ENCODE assay signal across 22 cellular contexts in genomic region chr1:162903246-162903645, GRCh38. TPM values are rescaled to one million over a fixed set of nuclear protein-coding genes. Genes with fewer than 3 reads are reported as not detected.
DNase-seq lines count a peak whose midpoint lies in the region; ATAC-seq, FAIRE-seq and TF ChIP-seq lines count a peak whose summit lies in the region.
"Had no signal": no experiment of that assay in that cellular context is flagged by ENCODE, and none has a peak within 500 bp of the region (broad histone marks: within the 10 kb centered on the region; RNA-seq: fewer than 3 reads in every experiment).

No MANE protein-coding gene starts in this region.

- no peaks in the 10 kb centered on the region for H3K9me2 ChIP-seq in PC-9 (ENCODE audit: insufficient read depth)

- H3K14ac ChIP-seq in IMR-90 (replicated peaks; ENCODE audit: low read depth, low read length) (0 out of 2 replicates have a peak overlapping the region, but pooled peaks have one; percentile 24), trophoblast cell (ENCODE audit: low read length) (no peak overlapping the region)

- H3K9me3 ChIP-seq in IMR-90 (ENCODE audit: control insufficient read depth, insufficient read depth, low read length) (no peaks in the 10 kb centered on the region), WERI-Rb-1 (ENCODE audit: severe bottlenecking) (no peaks in the 10 kb centered on the region), trophoblast cell (ENCODE audit: insufficient read depth, low read depth, low read length) (no peaks in the 10 kb centered on the region), PC-9 (ENCODE audit: insufficient read depth, low read depth) (no peaks in the 10 kb centered on the region), spleen (no peaks in the 10 kb centered on the region)
- H3K9me3 ChIP-seq: BLaER1 had no signal

- H3K36me3 ChIP-seq in IMR-90 (ENCODE audit: control insufficient read depth, insufficient read depth, low read length) (no peaks in the 10 kb centered on the region), WERI-Rb-1 (no peaks in the 10 kb centered on the region), trophoblast cell (ENCODE audit: control insufficient read depth in 1 of 2, insufficient read depth in 2 of 2, low read length in 2 of 2) (no peaks in the 10 kb centered on the region), PC-9 (ENCODE audit: low read depth) (no peaks in the 10 kb centered on the region), spleen (no peaks in the 10 kb centered on the region)
- H3K36me3 ChIP-seq: BLaER1 had no signal

- intact Hi-C loops in IMR-90 (cut with micrococcal nuclease), result no loop called here
- intact Hi-C loops in PC-9 (cut with micrococcal nuclease; ENCODE audit: unreplicated experiment), result no loop called here
- intact Hi-C loops in cardiac septum (cut with DNase I), result no loop called here
- intact Hi-C loops in spleen (cut with DNase I; ENCODE audit: low total_unique reads), result no loop called here

- H4K91ac ChIP-seq in IMR-90 (ENCODE audit: insufficient read depth, low read depth, low read length) (no peak overlapping the region), trophoblast cell (ENCODE audit: low read depth, low read length) (peak overlapping the region; percentile 5)

- TF ChIP-seq CTCF in D721Med (IDR thresholded peaks at IDR 0.05; ENCODE audit: insufficient read depth, missing control alignments) (no peak), IMR-90 (conservative IDR thresholded peaks at IDR 0.05; ENCODE audit: low read depth, low read length) (no peak), WERI-Rb-1 (IDR thresholded peaks at IDR 0.05; ENCODE audit: low read depth, low read length) (no peak), PC-9 (conservative IDR thresholded peaks at IDR 0.05) (no peak), spleen (IDR thresholded peaks at IDR 0.05 in 8 of 11, conservative IDR thresholded peaks at IDR 0.05 in 3 of 11) (no peak)

- H3K9me1 ChIP-seq in IMR-90 (ENCODE audit: insufficient read depth, low read length), result peaks cover 14% of the 10 kb centered on the region

- peak overlapping the region; percentile 11; the same call in 1 of the 3 replicates for H2BK15ac ChIP-seq in IMR-90 (ENCODE audit: low read depth, low read length)

- no peak overlapping the region for H2AK9ac ChIP-seq in IMR-90 (replicated peaks; ENCODE audit: low read depth, low read length, poor library complexity)

- H3K4ac ChIP-seq in IMR-90 (ENCODE audit: low read depth, low read length) (peak overlapping the region; percentile 23; the same call in 1 of the 2 replicates), trophoblast cell (ENCODE audit: low read depth, low read length) (no peak overlapping the region)

- no peak overlapping the region for H3K56ac ChIP-seq in IMR-90 (ENCODE audit: extremely low read depth, insufficient read depth, low read length)

- H3K4me2 ChIP-seq in IMR-90 (ENCODE audit: low read depth, low read length), result no peak overlapping the region
- no peak overlapping the region for H3K4me2 ChIP-seq in trophoblast cell (ENCODE audit: low read length)
- H3K4me2 ChIP-seq in PC-9, result no peak overlapping the region
- H3K4me2 ChIP-seq: BLaER1 had no signal

- H3K18ac ChIP-seq in IMR-90 (ENCODE audit: low read depth, low read length), result no peak overlapping the region
- H3K18ac ChIP-seq in trophoblast cell (ENCODE audit: low read length), result no peak overlapping the region

- POLR2A ChIA-PET in IMR-90 (lab: Charles Lee; ENCODE audit: unreplicated experiment), result no interaction called here
- POLR2A ChIA-PET in PC-9 (lab: Charles Lee; ENCODE audit: unreplicated experiment), result no interaction called here

- H3K27ac ChIP-seq in IMR-90 (ENCODE audit: insufficient read depth, low read length) (no peak overlapping the region), WERI-Rb-1 (peak overlapping the region; percentile 1), trophoblast cell (ENCODE audit: low read depth, low read length) (no peak overlapping the region), PC-9 (no peak overlapping the region), spleen (no peak overlapping the region)
- H3K27ac ChIP-seq: BLaER1 had no signal

- CTCF ChIA-PET in IMR-90 (lab: Yijun Ruan, JAX), result interaction anchor here (2.6 kb wide), 1 partner anchor 25 kb away, joined by 8 read pairs; no protein-coding TSS in a partner anchor
- CTCF ChIA-PET in PC-9 (lab: Charles Lee), result no interaction called here

- TF ChIP-seq RAD21 in IMR-90 (IDR thresholded peaks at IDR 0.05; ENCODE audit: low read length), result no peak

- TF ChIP-seq POLR2A in IMR-90 (IDR thresholded peaks at IDR 0.05; ENCODE audit: low read depth, low read length), result no peak
- TF ChIP-seq POLR2A in spleen (IDR thresholded peaks at IDR 0.05), result no peak

- no peak overlapping the region for H2BK12ac ChIP-seq in trophoblast cell (ENCODE audit: low read length)

- BruUV-seq in IMR-90 (replicated peaks; lab: Mats Ljungman, UMichigan) (no TSS peak), PC-9 (replicated peaks; lab: Mats Ljungman, UMichigan) (no TSS peak)

- no peaks in the 10 kb centered on the region for H3F3A ChIP-seq in PC-9 (ENCODE audit: insufficient read depth, low read depth)

- DNase-seq in D721Med (ENCODE audit: insufficient read length, low spot score), result no peak
- DNase-seq in IMR-90, result no peak
- DNase-seq in WERI-Rb-1, result peak; percentile 78
- DNase-seq in trophoblast cell, result no peak
- no peak for DNase-seq in PC-9
- no peak for DNase-seq in cardiac septum (ENCODE audit: low spot score)
- no peak for DNase-seq in COR-L47 (lab: John Stamatoyannopoulos, UW)
- DNase-seq in spleen, result no peak
- DNase-seq: CD8-positive, alpha-beta memory T cell; DMS53; H9; Kasumi-1; MM.1S; NCI-H1092 treated with DMSO at 0.1 percent for 48 hours; NCI-H1694 treated with DMSO at 0.1 percent for 48 hours; NCI-H2107; NCI-H2227 treated with DMSO at 0.1 percent for 48 hours; PC-3 had no signal

- H3K23ac ChIP-seq in IMR-90 (ENCODE audit: low read depth, low read length) (no peak overlapping the region), trophoblast cell (ENCODE audit: low read length) (no peak overlapping the region)

- dilution Hi-C loops in IMR-90 (cut with HindIII; ENCODE audit: low sequenced_read_pairs, unreplicated experiment), result no loop called here

- in situ Hi-C loops in IMR-90 (cut with MboI; ENCODE audit: low sequenced_read_pairs), result no loop called here

- H4K8ac ChIP-seq in IMR-90 (ENCODE audit: low read depth in 2 of 2, low read length in 2 of 2), result no peak overlapping the region
- no peak overlapping the region for H4K8ac ChIP-seq in trophoblast cell (ENCODE audit: low read depth, low read length)

- H4K5ac ChIP-seq in IMR-90 (ENCODE audit: low read depth, low read length), result no peak overlapping the region

- H2BK120ac ChIP-seq in IMR-90 (ENCODE audit: low read depth, low read length) (peak overlapping the region; percentile 48; the same call in 1 of the 2 replicates), trophoblast cell (ENCODE audit: insufficient read depth, low read length, poor library complexity) (no peak overlapping the region)

- no peak overlapping the region for H2AFZ ChIP-seq in IMR-90 (replicated peaks; ENCODE audit: low read length, poor library complexity)
- no peak overlapping the region for H2AFZ ChIP-seq in trophoblast cell (ENCODE audit: insufficient read depth, low read length, poor library complexity)
- H2AFZ ChIP-seq in PC-9, result no peak overlapping the region

- H3K27me3 ChIP-seq in IMR-90 (ENCODE audit: control insufficient read depth, insufficient read depth, low read length) (no peaks in the 10 kb centered on the region), WERI-Rb-1 (ENCODE audit: insufficient read depth, low read depth, severe bottlenecking) (no peaks in the 10 kb centered on the region), trophoblast cell (ENCODE audit: insufficient read depth, low read length) (no peaks in the 10 kb centered on the region), PC-9 (ENCODE audit: insufficient read depth, low read depth) (no peaks in the 10 kb centered on the region), spleen (replicated peaks in 1 of 7) (no peaks in the 10 kb centered on the region)
- H3K27me3 ChIP-seq: BLaER1 had no signal

- no peak overlapping the region for H4K12ac ChIP-seq in trophoblast cell (ENCODE audit: low read depth, low read length)

- H3K79me1 ChIP-seq in IMR-90 (ENCODE audit: low read depth in 1 of 2, low read length in 2 of 2), result no peaks in the 10 kb centered on the region
- peaks cover 1% of the 10 kb centered on the region for H3K79me1 ChIP-seq in trophoblast cell (ENCODE audit: low read length)

- H4K20me1 ChIP-seq in IMR-90 (ENCODE audit: insufficient read depth, low read length) (no peaks in the 10 kb centered on the region), PC-9 (ENCODE audit: insufficient read depth) (no peaks in the 10 kb centered on the region)
- H4K20me1 ChIP-seq: BLaER1 had no signal

- no peaks in the 10 kb centered on the region for H3K79me2 ChIP-seq in trophoblast cell (ENCODE audit: control insufficient read depth, insufficient read depth, low read length, poor library complexity)
- H3K79me2 ChIP-seq in PC-9 (ENCODE audit: low read depth), result no peaks in the 10 kb centered on the region

- 0 out of 2 replicates have a peak overlapping the region, but pooled peaks have one; percentile 13 for H2AK5ac ChIP-seq in IMR-90 (ENCODE audit: low read depth, low read length)
- H2AK5ac ChIP-seq in trophoblast cell (ENCODE audit: low read length), result peak overlapping the region; percentile 86

- H3K4me1 ChIP-seq in IMR-90 (ENCODE audit: control insufficient read depth, insufficient read depth, low read length) (peaks cover 16% of the 10 kb centered on the region), trophoblast cell (ENCODE audit: control insufficient read depth in 1 of 2, insufficient read depth in 2 of 2, low read length in 2 of 2) (peaks cover 0 to 3% of the 10 kb centered on the region in 2 experiments), PC-9 (replicated peaks; ENCODE audit: insufficient read depth) (peaks cover 20% of the 10 kb centered on the region), spleen (no peaks in the 10 kb centered on the region)

- H2BK20ac ChIP-seq in IMR-90 (ENCODE audit: low read depth, low read length), result peak overlapping the region; percentile 71

- FAIRE-seq in D721Med (lab: Jason Lieb, UNC), result peak; percentile 63
- FAIRE-seq: A204.1 had no signal

- WGBS in IMR-90 (ENCODE audit: extremely low coverage in 2 of 2, insufficient read length in 1 of 2), 2 experiments, result 88% methylated on average over 1 of the region's 4 CpGs; no CpG with 5 or more reads in 1 of the 2 experiments
- WGBS in trophoblast cell (ENCODE audit: extremely low coverage, insufficient coverage, insufficient read length), result no CpG with 5 or more reads among the region's 4 CpGs
- 85 to 93% (median 89%) methylated on average over 4 of the region's 4 CpGs for WGBS in spleen, 5 donors

- ATAC-seq in IMR-90 (ENCODE audit: low read depth), result no peak
- ATAC-seq: PC-3 had no signal

- H3K9ac ChIP-seq in IMR-90 (ENCODE audit: low read depth, low read length), result no peak overlapping the region
- no peak overlapping the region for H3K9ac ChIP-seq in trophoblast cell (ENCODE audit: low read length)
- H3K9ac ChIP-seq: BLaER1 had no signal

- H3K4me3 ChIP-seq in IMR-90 (ENCODE audit: insufficient read depth, low read depth, low read length) (no peak overlapping the region), WERI-Rb-1 (ENCODE audit: low read depth, low read length) (no peak overlapping the region), trophoblast cell (ENCODE audit: low read depth, low read length) (no peak overlapping the region), PC-9 (no peak overlapping the region), spleen (no peak overlapping the region)
- H3K4me3 ChIP-seq: BLaER1 had no signal

- H2BK5ac ChIP-seq in IMR-90 (ENCODE audit: low read depth, low read length, poor library complexity, severe bottlenecking) (no peak overlapping the region), trophoblast cell (ENCODE audit: low read depth, low read length, poor library complexity) (no peak overlapping the region)

RNA-seq across cellular contexts. Expression of gene CCDC190, which starts 42.3 kb away (rescaled TPM):
- total RNA-seq in IMR-90 (2012; rRNA removed) (0.28 and 0.36 TPM in 2 replicates), PC-9 (2021) (not detected in 2 replicates), cardiac septum (0.59 TPM), spleen (not detected)
- polyA plus RNA-seq in IMR-90 (2012; rRNA removed) (0.10 and 0.37 TPM in 2 replicates), spleen (not detected)
- polyA plus RNA-seq in IMR-90 (2012; cell fraction: cytosol; rRNA removed), result 0.03 TPM in 1 of 2 replicates, not detected in the other
- 0.07 and 0.25 TPM in 2 replicates for polyA plus RNA-seq in IMR-90 (2012; cell fraction: nucleus; rRNA removed; ENCODE audit: low replicate concordance)
- polyA plus RNA-seq in trophoblast cell (2013), result not detected in 2 replicates
- total RNA-seq: CD8-positive, alpha-beta memory T cell; H9; SK-MEL-5 had no signal
- polyA plus RNA-seq: CD8-positive, alpha-beta memory T cell; IgD-negative memory B cell had no signal
